ENCODE assay signal across 30 cellular contexts in genomic region chr17:61789872-61790271, GRCh38.
"Had no signal": no experiment of that assay in that cellular context is flagged by ENCODE, and none has a peak within 500 bp of the region (broad histone marks: within the 10 kb centered on the region; RNA-seq: fewer than 3 reads in every experiment).

No MANE protein-coding gene starts in this region.

- H3K27me3 ChIP-seq: neural progenitor cell, ovary, right lobe of liver, sigmoid colon, suprapubic skin, testis, tibial artery, transverse colon, upper lobe of right lung, vagina had no signal

- H3K36me3 Mint-ChIP-seq: naive thymus-derived CD8-positive, alpha-beta T cell; natural killer cell treated with Interleukin-12 subunit alpha and Interleukin-12 subunit beta and Interleukin-15 and Interleukin-18, amount 100 ng/mL, for 72 hours; stimulated activated memory B cell treated with anti-CD40 and anti-IgM and Interleukin-4, amounts not matched to agents 10 μg/mL and 1 μg/mL and 100 μg/mL, for 72 hours had no signal

- H3K4me1 ChIP-seq: neural progenitor cell, parathyroid adenoma, psoas muscle, right lobe of liver, sigmoid colon, suprapubic skin, testis, tibial artery, transverse colon, upper lobe of right lung, vagina had no signal

- DNase-seq: naive thymus-derived CD8-positive, alpha-beta T cell; occipital lobe; ovary; posterior cingulate gyrus; psoas muscle; right cardiac atrium; right lobe of liver; sigmoid colon; small intestine; stimulated activated CD4-positive, alpha-beta T cell treated with anti-CD3 and anti-CD28 coated beads, Interleukin-15, amount 100 ng/mL, for 24 hours; stimulated activated CD4-positive, alpha-beta T cell treated with anti-CD3 and anti-CD28 coated beads, Interleukin-2, amount 100 ng/mL, for 24 hours; stimulated activated CD4-positive, alpha-beta T cell treated with anti-CD3 and anti-CD28 coated beads, Interleukin-2, amount 100 ng/mL, for 48 hours; stimulated activated CD4-positive, alpha-beta T cell treated with anti-CD3 and anti-CD28 coated beads, Interleukin-4, amount 100 ng/mL, for 4 hours; stimulated activated CD8-positive, alpha-beta memory T cell treated with anti-CD3 and anti-CD28 coated beads, Interleukin-4, amount 100 ng/mL, for 48 hours; stimulated activated naive CD4-positive, alpha-beta T cell; stimulated activated naive CD8-positive, alpha-beta T cell treated with anti-CD3 and anti-CD28 coated beads, Interleukin-15, amount 100 ng/mL, for 72 hours; stimulated activated naive CD8-positive, alpha-beta T cell treated with anti-CD3 and anti-CD28 coated beads, Interleukin-15, Interleukin-2, amounts not matched to agents 100 U/mL and 50 U/mL, for 24 hours; substantia nigra; testis; tibial artery; transverse colon; upper lobe of right lung had no signal

- H3K4me3 Mint-ChIP-seq: naive thymus-derived CD8-positive, alpha-beta T cell; natural killer cell treated with Interleukin-12 subunit alpha and Interleukin-12 subunit beta and Interleukin-15 and Interleukin-18, amount 100 ng/mL, for 72 hours; neural progenitor cell; stimulated activated memory B cell treated with anti-CD40 and anti-IgM and Interleukin-4, amounts not matched to agents 10 μg/mL and 1 μg/mL and 100 μg/mL, for 72 hours; stimulated activated naive CD8-positive, alpha-beta T cell treated with anti-CD3 and anti-CD28 coated beads, Interleukin-15, amount 100 ng/mL, for 72 hours; type B pancreatic cell had no signal

- H3K27me3 Mint-ChIP-seq: naive thymus-derived CD8-positive, alpha-beta T cell; natural killer cell treated with Interleukin-12 subunit alpha and Interleukin-12 subunit beta and Interleukin-15 and Interleukin-18, amount 100 ng/mL, for 72 hours; progenitor cell of endocrine pancreas; stimulated activated memory B cell treated with anti-CD40 and anti-IgM and Interleukin-4, amounts not matched to agents 10 μg/mL and 1 μg/mL and 100 μg/mL, for 72 hours; stimulated activated naive CD8-positive, alpha-beta T cell treated with anti-CD3 and anti-CD28 coated beads, Interleukin-15, amount 100 ng/mL, for 72 hours; type B pancreatic cell had no signal

- H3K9me3 ChIP-seq: ovary, psoas muscle, right lobe of liver, sigmoid colon, suprapubic skin, testis, tibial artery, transverse colon, upper lobe of right lung, vagina had no signal

- H2AFZ ChIP-seq: neural progenitor cell, parathyroid adenoma had no signal

- H3K4me2 ChIP-seq: neural progenitor cell had no signal

- H3K4me1 Mint-ChIP-seq: neural progenitor cell; stimulated activated naive CD8-positive, alpha-beta T cell treated with anti-CD3 and anti-CD28 coated beads, Interleukin-15, amount 100 ng/mL, for 72 hours had no signal

- H3K36me3 ChIP-seq: ovary, right lobe of liver, sigmoid colon, suprapubic skin, tibial artery, transverse colon, upper lobe of right lung, vagina had no signal

- H3K4me3 ChIP-seq: neural progenitor cell, ovary, psoas muscle, right lobe of liver, sigmoid colon, suprapubic skin, testis, tibial artery, transverse colon, upper lobe of right lung, vagina had no signal

- H3K27ac ChIP-seq: neural progenitor cell, ovary, parathyroid adenoma, psoas muscle, right lobe of liver, sigmoid colon, suprapubic skin, testis, tibial artery, transverse colon, upper lobe of right lung, vagina had no signal

- H3K9me3 Mint-ChIP-seq: naive thymus-derived CD8-positive, alpha-beta T cell; natural killer cell treated with Interleukin-12 subunit alpha and Interleukin-12 subunit beta and Interleukin-15 and Interleukin-18, amount 100 ng/mL, for 72 hours; neural progenitor cell; stimulated activated memory B cell treated with anti-CD40 and anti-IgM and Interleukin-4, amounts not matched to agents 10 μg/mL and 1 μg/mL and 100 μg/mL, for 72 hours; stimulated activated naive CD8-positive, alpha-beta T cell treated with anti-CD3 and anti-CD28 coated beads, Interleukin-15, amount 100 ng/mL, for 72 hours; type B pancreatic cell had no signal

- H3K27ac Mint-ChIP-seq: naive thymus-derived CD8-positive, alpha-beta T cell; natural killer cell treated with Interleukin-12 subunit alpha and Interleukin-12 subunit beta and Interleukin-15 and Interleukin-18, amount 100 ng/mL, for 72 hours; neural progenitor cell; progenitor cell of endocrine pancreas; stimulated activated memory B cell treated with anti-CD40 and anti-IgM and Interleukin-4, amounts not matched to agents 10 μg/mL and 1 μg/mL and 100 μg/mL, for 72 hours; stimulated activated naive CD8-positive, alpha-beta T cell treated with anti-CD3 and anti-CD28 coated beads, Interleukin-15, amount 100 ng/mL, for 72 hours; type B pancreatic cell had no signal

- ATAC-seq: naive thymus-derived CD8-positive, alpha-beta T cell; natural killer cell treated with Interleukin-12 subunit alpha and Interleukin-12 subunit beta and Interleukin-15 and Interleukin-18, amount 100 ng/mL, for 72 hours; psoas muscle; right cardiac atrium; right lobe of liver; stimulated activated memory B cell treated with anti-CD40 and anti-IgM and Interleukin-4, amounts not matched to agents 10 μg/mL and 1 μg/mL and 100 μg/mL, for 72 hours; stimulated activated naive CD8-positive, alpha-beta T cell treated with anti-CD3 and anti-CD28 coated beads, Interleukin-15, amount 100 ng/mL, for 72 hours; stimulated activated naive CD8-positive, alpha-beta T cell treated with anti-CD3 and anti-CD28 coated beads, Interleukin-15, Interleukin-2, amounts not matched to agents 100 U/mL and 50 U/mL, for 24 hours; upper lobe of right lung had no signal

- H3K79me2 ChIP-seq: parathyroid adenoma had no signal

- H3K9ac ChIP-seq: neural progenitor cell, parathyroid adenoma had no signal
